Comparison of ENCODE assay signal across 9 cellular contexts in genomic region chr17:69047368-69048263, GRCh38. TPM values are rescaled to one million over a fixed set of nuclear protein-coding genes. Genes with fewer than 3 reads are reported as not detected.
A peak's percentile ranks its signal among the peaks of the same experiment; 100 is the strongest.
DNase-seq lines count a peak whose midpoint lies in the region; ATAC-seq, FAIRE-seq and TF ChIP-seq lines count a peak whose summit lies in the region.
"Had no signal": no experiment of that assay in that cellular context is flagged by ENCODE, and none has a peak within 500 bp of the region (broad histone marks: within the 10 kb centered on the region; RNA-seq: fewer than 3 reads in every experiment).

No MANE protein-coding gene starts in this region.

- POLR2A ChIA-PET in HepG2 (lab: Yijun Ruan, JAX): interaction anchor here (0.9 to 1.4 kb wide), 10 partner anchors 11 to 273 kb away, joined by 3 to 12 read pairs (median 4); no protein-coding TSS in a partner anchor

- peak overlapping the region; percentile 55 for H3K9ac ChIP-seq in HepG2 (ENCODE audit: insufficient read depth, low read depth, low read length)

- intact Hi-C loops in HepG2 (cut with micrococcal nuclease; ENCODE audit: unreplicated experiment): loop anchor here (1.0 kb wide), 1 partner anchor 273 kb away; no protein-coding TSS in a partner anchor

- BruUV-seq in HepG2 (replicated peaks; lab: Mats Ljungman, UMichigan): TSS peak; percentile 74

- no peak overlapping the region for H2AFZ ChIP-seq in HepG2 (ENCODE audit: low read length)

- TF ChIP-seq EP300 in HepG2 (IDR thresholded peaks at IDR 0.05; ENCODE audit: low read depth in 2 of 2, low read length in 2 of 2) (peak; percentile 87 to 99), HepG2 (CRISPR knock-in tag; IDR thresholded peaks at IDR 0.05; ENCODE audit: borderline replicate concordance) (peak; percentile 99)

- no peaks in the 10 kb centered on the region for H3K36me3 ChIP-seq in HepG2 (replicated peaks in 1 of 2; ENCODE audit: control insufficient read depth in 1 of 2, insufficient read depth in 2 of 2, low read length in 2 of 2)
- peaks cover 5% of the 10 kb centered on the region for H3K36me3 ChIP-seq in urinary bladder (ENCODE audit: insufficient read depth)

- no peaks in the 10 kb centered on the region for H3K79me2 ChIP-seq in HepG2 (ENCODE audit: insufficient read depth, low read length)

- peak; percentile 98 for ATAC-seq in HepG2
- ATAC-seq in HG03520 (IDR thresholded peaks at IDR 0.05; ENCODE audit: unreplicated experiment): no peak

- H3K27ac ChIP-seq in HepG2 (ENCODE audit: extremely low read length, insufficient read depth, low read length): peak overlapping the region; percentile 93
- H3K27ac ChIP-seq in urinary bladder (ENCODE audit: low read depth): peak overlapping the region; percentile 32

- TF ChIP-seq POLR2A in HepG2 (IDR thresholded peaks at IDR 0.05; ENCODE audit: insufficient read depth in 1 of 2, low read depth in 2 of 2, low read length in 2 of 2): no peak

- in situ Hi-C loops in HepG2 (cut with HindIII; ENCODE audit: extremely low pct_ligation_motif_present, low pct_unique_long_range_greater_than_20kb): no loop called here

- no peak for TF ChIP-seq CTCF in choroid plexus epithelial cell (conservative IDR thresholded peaks at IDR 0.05; ENCODE audit: low read depth, low read length)
- no peak for TF ChIP-seq CTCF in HepG2 (CRISPR knock-in tag; IDR thresholded peaks at IDR 0.05)

- peak; percentile 91 for FAIRE-seq in HepG2 (lab: Jason Lieb, UNC)
- FAIRE-seq: frontal cortex had no signal

- no peaks in the 10 kb centered on the region; a peak in 1 of 5 replicates for H3K27me3 ChIP-seq in HepG2 (ENCODE audit: control insufficient read depth in 1 of 2, insufficient read depth in 2 of 2, low read length in 2 of 2)

- 11% methylated on average over 3 of the region's 3 CpGs for WGBS in HepG2 (ENCODE audit: low lambda C conversion rate)
- WGBS in urinary bladder: 27% methylated on average over 3 of the region's 3 CpGs

- no peak for TF ChIP-seq RAD21 in HepG2 (CRISPR knock-in tag; IDR thresholded peaks at IDR 0.05)

- DNase-seq in LHCN-M2 (ENCODE audit: low read depth) (peak; percentile 13), choroid plexus epithelial cell (ENCODE audit: low read depth) (peak; percentile 93), HepG2 (ENCODE audit: low spot score) (peak; percentile 100)
- DNase-seq in stimulated activated CD4-positive, alpha-beta T cell treated with anti-CD3 and anti-CD28 coated beads, Interleukin-2, amount 100 ng/mL, for 24 hours: no peak
- DNase-seq in activated CD8-positive, alpha-beta memory T cell treated with anti-CD3 and anti-CD28 coated beads, Interleukin-2, amount 50 U/mL, for 48 hours: no peak
- DNase-seq: stimulated activated CD8-positive, alpha-beta memory T cell treated with anti-CD3 and anti-CD28 coated beads, Interleukin-4, amount 100 ng/mL, for 48 hours had no signal

- no peaks in the 10 kb centered on the region for H4K20me1 ChIP-seq in HepG2 (ENCODE audit: insufficient read depth, low read length)

- peak overlapping the region; percentile 67 for H3K4me2 ChIP-seq in HepG2 (ENCODE audit: low read depth, low read length)

- H3K4me1 ChIP-seq in HepG2 (ENCODE audit: insufficient read depth, low read length) (peaks cover 73% of the 10 kb centered on the region), urinary bladder (ENCODE audit: insufficient read depth) (no peaks in the 10 kb centered on the region)

- CTCF ChIA-PET in HepG2 (lab: Yijun Ruan, JAX; ENCODE audit: low intra/inter-chr PET ratio, low total read pairs): no interaction called here

- H3K9me3 ChIP-seq in HepG2 (ENCODE audit: low read length): no peaks in the 10 kb centered on the region

- H3K4me3 ChIP-seq in choroid plexus epithelial cell (ENCODE audit: low read depth, low read length) (no peak overlapping the region), HepG2 (replicated peaks in 1 of 3; ENCODE audit: insufficient read depth in 1 of 3, low read depth in 2 of 3, low read length in 3 of 3) (peak overlapping the region in 1 of 3 experiments; percentile 23; a peak in 1 of 6 replicates), urinary bladder (ENCODE audit: low read depth, low read length) (no peak overlapping the region)

TF ChIP-seq in HepG2, 621 proteins besides CTCF, POLR2A, EP300 and RAD21 (continues in another document):
- TF ChIP-seq ZNF629 (CRISPR knock-in tag; conservative IDR thresholded peaks at IDR 0.05): 0 out of 2 replicates have a peak, but pooled peaks have one; percentile 31
- TF ChIP-seq ZBTB42 (CRISPR knock-in tag; IDR thresholded peaks at IDR 0.05): no peak
- no peak for TF ChIP-seq HOXA7 (CRISPR knock-in tag; IDR thresholded peaks at IDR 0.05)
- TF ChIP-seq, protein P1, sequence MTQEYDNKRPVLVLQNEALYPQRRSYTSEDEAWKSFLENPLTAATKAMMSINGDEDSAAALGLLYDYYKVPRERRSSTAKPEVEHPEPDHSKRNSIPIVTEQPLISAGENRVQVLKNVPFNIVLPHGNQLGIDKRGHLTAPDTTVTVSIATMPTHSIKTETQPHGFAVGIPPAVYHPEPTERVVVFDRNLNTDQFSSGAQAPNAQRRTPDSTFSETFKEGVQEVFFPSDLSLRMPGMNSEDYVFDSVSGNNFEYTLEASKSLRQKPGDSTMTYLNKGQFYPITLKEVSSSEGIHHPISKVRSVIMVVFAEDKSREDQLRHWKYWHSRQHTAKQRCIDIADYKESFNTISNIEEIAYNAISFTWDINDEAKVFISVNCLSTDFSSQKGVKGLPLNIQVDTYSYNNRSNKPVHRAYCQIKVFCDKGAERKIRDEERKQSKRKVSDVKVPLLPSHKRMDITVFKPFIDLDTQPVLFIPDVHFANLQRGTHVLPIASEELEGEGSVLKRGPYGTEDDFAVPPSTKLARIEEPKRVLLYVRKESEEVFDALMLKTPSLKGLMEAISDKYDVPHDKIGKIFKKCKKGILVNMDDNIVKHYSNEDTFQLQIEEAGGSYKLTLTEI (CRISPR knock-in tag; conservative IDR thresholded peaks at IDR 0.05): no peak
- no peak; the same call in none of the 2 replicates for TF ChIP-seq KDM4B (CRISPR knock-in tag; IDR thresholded peaks at IDR 0.05)
- TF ChIP-seq, protein P2, sequence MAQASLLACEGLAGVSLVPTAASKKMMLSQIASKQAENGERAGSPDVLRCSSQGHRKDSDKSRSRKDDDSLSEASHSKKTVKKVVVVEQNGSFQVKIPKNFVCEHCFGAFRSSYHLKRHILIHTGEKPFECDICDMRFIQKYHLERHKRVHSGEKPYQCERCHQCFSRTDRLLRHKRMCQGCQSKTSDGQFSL (CRISPR knock-in tag; IDR thresholded peaks at IDR 0.05): 0 out of 2 replicates have a peak, but pooled peaks have one; percentile 23
- TF ChIP-seq ZNF615 (CRISPR knock-in tag; IDR thresholded peaks at IDR 0.05; ENCODE audit: borderline replicate concordance): peak; percentile 83; the same call in 1 of the 2 replicates
- TF ChIP-seq NFKB2 (CRISPR knock-in tag; IDR thresholded peaks at IDR 0.05; ENCODE audit: borderline replicate concordance): no peak
- peak; percentile 44; the same call in 1 of the 2 replicates for TF ChIP-seq ZSCAN31 (CRISPR knock-in tag; IDR thresholded peaks at IDR 0.05; ENCODE audit: low read depth)
- TF ChIP-seq HNRNPLL (IDR thresholded peaks at IDR 0.05; ENCODE audit: low read depth, low read length, poor library complexity, severe bottlenecking): no peak
- TF ChIP-seq, protein P3, sequence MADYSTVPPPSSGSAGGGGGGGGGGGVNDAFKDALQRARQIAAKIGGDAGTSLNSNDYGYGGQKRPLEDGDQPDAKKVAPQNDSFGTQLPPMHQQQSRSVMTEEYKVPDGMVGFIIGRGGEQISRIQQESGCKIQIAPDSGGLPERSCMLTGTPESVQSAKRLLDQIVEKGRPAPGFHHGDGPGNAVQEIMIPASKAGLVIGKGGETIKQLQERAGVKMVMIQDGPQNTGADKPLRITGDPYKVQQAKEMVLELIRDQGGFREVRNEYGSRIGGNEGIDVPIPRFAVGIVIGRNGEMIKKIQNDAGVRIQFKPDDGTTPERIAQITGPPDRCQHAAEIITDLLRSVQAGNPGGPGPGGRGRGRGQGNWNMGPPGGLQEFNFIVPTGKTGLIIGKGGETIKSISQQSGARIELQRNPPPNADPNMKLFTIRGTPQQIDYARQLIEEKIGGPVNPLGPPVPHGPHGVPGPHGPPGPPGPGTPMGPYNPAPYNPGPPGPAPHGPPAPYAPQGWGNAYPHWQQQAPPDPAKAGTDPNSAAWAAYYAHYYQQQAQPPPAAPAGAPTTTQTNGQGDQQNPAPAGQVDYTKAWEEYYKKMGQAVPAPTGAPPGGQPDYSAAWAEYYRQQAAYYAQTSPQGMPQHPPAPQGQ (CRISPR knock-in tag; IDR thresholded peaks at IDR 0.05; ENCODE audit: borderline replicate concordance): peak; percentile 48; the same call in 1 of the 2 replicates
- TF ChIP-seq ZNF746 (CRISPR knock-in tag; IDR thresholded peaks at IDR 0.05): no peak; the same call in 1 of the 2 replicates
- TF ChIP-seq HMG20A (CRISPR knock-in tag; IDR thresholded peaks at IDR 0.05; ENCODE audit: borderline replicate concordance): peak; percentile 97

RNA-seq across cellular contexts. Expression of gene ABCA9, which starts 13.1 kb away (rescaled TPM):
- total RNA-seq in LHCN-M2 (2014; rRNA removed) (not detected in 2 replicates), HepG2 (2016; rRNA removed; fragmentation: Illumina TruSeq; extraction: Trizol) (0.04 TPM in 1 of 2 replicates, not detected in the other), urinary bladder (46.6 TPM)
- polyA plus RNA-seq in LHCN-M2 (2012): not detected
- total RNA-seq in HepG2 (2016; cell fraction: cytosol; rRNA removed; fragmentation: Illumina TruSeq; extraction: Trizol; ENCODE audit: low read depth): not detected in 2 replicates
- total RNA-seq in HepG2 (2016; cell fraction: insoluble cytoplasmic fraction; rRNA removed; fragmentation: Illumina TruSeq; extraction: Trizol): not detected in 2 replicates
- not detected in 2 replicates for total RNA-seq in HepG2 (2016; cell fraction: membrane; rRNA removed; fragmentation: Illumina TruSeq; extraction: Trizol)
- 0.19 TPM in 1 of 2 replicates, not detected in the other for total RNA-seq in HepG2 (2016; cell fraction: nucleus; rRNA removed; fragmentation: Illumina TruSeq; extraction: Trizol)
- polyA plus RNA-seq in HepG2 (2011; rRNA removed) (0.03 TPM in 1 of 2 replicates, not detected in the other), urinary bladder (13.1 TPM)
- 0.08 TPM in 1 of 2 replicates, not detected in the other for polyA plus RNA-seq in HepG2 (2011; cell fraction: cytosol; rRNA removed)
- 0.09 and 0.19 TPM in 2 replicates for polyA plus RNA-seq in HepG2 (2011; cell fraction: nucleus; rRNA removed)
- polyA plus RNA-seq in HepG2 (2012): 0.11 and 0.12 TPM in 2 replicates
- not detected in 2 replicates for polyA plus RNA-seq in HepG2 (2016; cell fraction: cytosol; fragmentation: Illumina TruSeq; extraction: Trizol; ENCODE audit: low read depth)
- not detected in 2 replicates for polyA plus RNA-seq in HepG2 (2016; cell fraction: insoluble cytoplasmic fraction; fragmentation: Illumina TruSeq; extraction: Trizol; ENCODE audit: low read depth)
- not detected in 2 replicates for polyA plus RNA-seq in HepG2 (2016; cell fraction: membrane; fragmentation: Illumina TruSeq; extraction: Trizol; ENCODE audit: low read depth)
- not detected in 2 replicates for polyA plus RNA-seq in HepG2 (2016; cell fraction: nucleus; fragmentation: Illumina TruSeq; extraction: Trizol; ENCODE audit: insufficient read depth, low read depth)
- 0.51 TPM in 1 of 2 replicates, not detected in the other for polyA minus RNA-seq in HepG2 (2011; rRNA and poly(A)+ RNA removed; ENCODE audit: low replicate concordance)
- polyA minus RNA-seq in HepG2 (2011; cell fraction: cytosol; rRNA and poly(A)+ RNA removed): not detected in 2 replicates
- polyA minus RNA-seq in HepG2 (2011; cell fraction: nucleus; rRNA and poly(A)+ RNA removed): 0.52 and 0.62 TPM in 2 replicates

Comparison
In these comparisons a context has a peak if more than half of its experiments do, and no peak if none do; other contexts are left out.
1. DNase-seq: peak in LHCN-M2 (single experiment), choroid plexus epithelial cell (single experiment) and HepG2 (single experiment); none in stimulated activated CD4-positive, alpha-beta T cell treated with anti-CD3 and anti-CD28 coated beads, Interleukin-2, amount 100 ng/mL, for 24 hours (0 of 2) and activated CD8-positive, alpha-beta memory T cell treated with anti-CD3 and anti-CD28 coated beads, Interleukin-2, amount 50 U/mL, for 48 hours (single experiment).
2. RNA of gene ABCA9, which starts 13.1 kb away (total RNA-seq): 46.6 TPM in urinary bladder (single experiment); 0.04 to 0.19 TPM in HepG2 and not detected in LHCN-M2; every median in the first group is over 10 times any median in the second.